22 cellular contexts compared by ENCODE assay signal in genomic region chr10:82072124-82072523, GRCh38.
"Had no signal": no experiment of that assay in that cellular context is flagged by ENCODE, and none has a peak within 500 bp of the region (broad histone marks: within the 10 kb centered on the region; RNA-seq: fewer than 3 reads in every experiment).

No MANE protein-coding gene starts in this region.

- DNase-seq: dermis blood vessel endothelial cell; dorsolateral prefrontal cortex; effector CD4-positive, alpha-beta T cell; effector memory CD4-positive, alpha-beta T cell; foreskin keratinocyte; heart left ventricle; hypothalamus; immature natural killer cell; left cardiac atrium; left lung; left ventricle myocardium superior; lower lobe of right lung; mesenchymal stem cell; mucosa of descending colon had no signal

- H3K36me3 ChIP-seq: esophagus muscularis mucosa, gastroesophageal sphincter, heart left ventricle, left lung, lower lobe of right lung had no signal

- ATAC-seq: foreskin keratinocyte, gastroesophageal sphincter, heart left ventricle, left cardiac atrium, left lung, left ventricle myocardium superior, lower lobe of right lung, mucosa of descending colon had no signal

- H3K4me1 ChIP-seq: esophagus muscularis mucosa, foreskin keratinocyte, gastroesophageal sphincter, heart left ventricle, left lung, lower lobe of right lung had no signal

- FAIRE-seq: colon, endothelial cell of umbilical vein, frontal cortex, keratinocyte had no signal

- H3K4me3 ChIP-seq: coronary artery, dorsolateral prefrontal cortex, esophagus muscularis mucosa, gastroesophageal sphincter, heart left ventricle, hepatocyte, left lung, lower lobe of right lung, mucosa of descending colon had no signal

- H3K79me2 ChIP-seq: hepatocyte had no signal

- H3K27ac ChIP-seq: coronary artery, dorsolateral prefrontal cortex, esophagus muscularis mucosa, foreskin keratinocyte, gastroesophageal sphincter, heart left ventricle, hepatocyte, left lung, lower lobe of right lung had no signal

- H2AFZ ChIP-seq: hepatocyte had no signal

- H3K9me3 ChIP-seq: esophagus muscularis mucosa, gastroesophageal sphincter, heart left ventricle, left lung, lower lobe of right lung had no signal

- H3K27me3 ChIP-seq: dorsolateral prefrontal cortex, esophagus muscularis mucosa, foreskin keratinocyte, gastroesophageal sphincter, heart left ventricle, hepatocyte, left lung had no signal

- H3K4me2 ChIP-seq: hepatocyte had no signal
